ENCODE assay signal across 12 cellular contexts in genomic region chr19:16895467-16896097, GRCh38. TPM values are rescaled to one million over a fixed set of nuclear protein-coding genes. Genes with fewer than 3 reads are reported as not detected.
DNase-seq lines count a peak whose midpoint lies in the region; ATAC-seq, FAIRE-seq and TF ChIP-seq lines count a peak whose summit lies in the region.
"Had no signal": no experiment of that assay in that cellular context is flagged by ENCODE, and none has a peak within 500 bp of the region (broad histone marks: within the 10 kb centered on the region; RNA-seq: fewer than 3 reads in every experiment).

No MANE protein-coding gene starts in this region.

- FAIRE-seq in GM12891 (lab: Jason Lieb, UNC), result no peak
- FAIRE-seq: endometrium, RCC 7860 had no signal

- H3K27ac ChIP-seq in SJCRH30, result no peak overlapping the region
- H3K27ac ChIP-seq in ovary, result peak overlapping the region; percentile 75 to 83

- no peak for TF ChIP-seq CTCF in ovary (IDR thresholded peaks at IDR 0.05)

- peak in 1 of 2 experiments; percentile 55 for DNase-seq in SJCRH30
- peak; percentile 10 for DNase-seq in fibroblast of peridontal ligament (ENCODE audit: extremely low read depth)
- DNase-seq in ovary, result peak; percentile 64 to 87 (median 77)
- no peak for DNase-seq in Kasumi-1 (lab: John Stamatoyannopoulos, UW)
- no peak for DNase-seq in GM12891 (ENCODE audit: insufficient read length, low spot score)
- DNase-seq: GDM1 had no signal

- no peak for TF ChIP-seq POLR2A in ovary (IDR thresholded peaks at IDR 0.05)
- TF ChIP-seq POLR2A in GM12891 (IDR thresholded peaks at IDR 0.05; ENCODE audit: low read depth, low read length), result no peak

- 12 to 48% (median 36%) methylated on average over 24 to 29 of the region's 29 CpGs for WGBS in ovary, 3 donors

- H3K27me3 ChIP-seq in SJCRH30 (no peaks in the 10 kb centered on the region), ovary (no peaks in the 10 kb centered on the region)

- H3K36me3 ChIP-seq in ES-I3 (ENCODE audit: insufficient read depth, low read length) (no peaks in the 10 kb centered on the region), SJCRH30 (no peaks in the 10 kb centered on the region), ovary (no peaks in the 10 kb centered on the region)

- peak overlapping the region; percentile 56 for H3K4me3 ChIP-seq in SJCRH30
- peak overlapping the region; percentile 45 for H3K4me3 ChIP-seq in ovary

- H3K9me3 ChIP-seq in ES-I3 (ENCODE audit: control insufficient read depth, insufficient read depth, low read length), result no peaks in the 10 kb centered on the region
- H3K9me3 ChIP-seq in SJCRH30 (replicated peaks), result no peaks in the 10 kb centered on the region
- H3K9me3 ChIP-seq in ovary, result no peaks in the 10 kb centered on the region

- TF ChIP-seq EP300 in ovary (IDR thresholded peaks at IDR 0.05), result no peak

- ATAC-seq in HG03108 (IDR thresholded peaks at IDR 0.05; ENCODE audit: unreplicated experiment) (no peak), HG03469 (IDR thresholded peaks at IDR 0.05; ENCODE audit: unreplicated experiment) (no peak)

- H3K9ac ChIP-seq in ES-I3 (ENCODE audit: low read depth, low read length), result peak overlapping the region; percentile 81; the same call in 1 of the 2 replicates

- intact Hi-C loops in ovary (cut with DNase I), result no loop called here

- peaks cover 7% of the 10 kb centered on the region; the same call in 1 of the 2 replicates for H3K4me1 ChIP-seq in ES-I3 (ENCODE audit: insufficient read depth, low read length)
- no peaks in the 10 kb centered on the region for H3K4me1 ChIP-seq in SJCRH30
- no peaks in the 10 kb centered on the region for H3K4me1 ChIP-seq in ovary (ENCODE audit: insufficient read depth)

TF ChIP-seq in GM12891, 5 proteins besides CTCF, POLR2A, EP300 and RAD21:
- no peak for TF ChIP-seq PAX5 (IDR thresholded peaks at IDR 0.05; ENCODE audit: insufficient read depth, low read length, severe bottlenecking)
- TF ChIP-seq TAF1 (IDR thresholded peaks at IDR 0.05; ENCODE audit: low read depth, low read length), result no peak
- TF ChIP-seq POLR2AphosphoS5 (IDR thresholded peaks at IDR 0.05; ENCODE audit: low read depth, low read length), result no peak
- TF ChIP-seq SPI1 (IDR thresholded peaks at IDR 0.05; ENCODE audit: low read depth, low read length), result no peak
- TF ChIP-seq POU2F2 (IDR thresholded peaks at IDR 0.05; ENCODE audit: low read depth, low read length), result no peak

RNA-seq across cellular contexts. Expression of gene F2RL3, which starts 6.8 kb away (rescaled TPM):
- total RNA-seq in SJCRH30 (2014; rRNA removed; shearing (Covaris generic)), result 0.20 and 0.47 TPM in 2 replicates
- total RNA-seq in ovary, result 1 to 10 TPM in 3 of 7 donors, under 1 TPM in 4; 0.08 to 5.4 (median 0.92) TPM
- polyA plus RNA-seq in ovary, result 1 to 10 TPM in 1 of 2 donors, under 1 TPM in 1; 0.40 to 2.2 TPM
- polyA plus RNA-seq in GM12891 (2012; ENCODE audit: low read depth, missing spikeins), result 0.21 TPM
- polyA plus RNA-seq: neural cell had no signal

Comparison
In these comparisons a context has a peak if more than half of its experiments do, and no peak if none do; other contexts are left out.
1. DNase-seq: peak in fibroblast of peridontal ligament (single experiment) and ovary (5 of 5); none in Kasumi-1 (0 of 2) and GM12891 (single experiment).